In the genomic region with DNA sequence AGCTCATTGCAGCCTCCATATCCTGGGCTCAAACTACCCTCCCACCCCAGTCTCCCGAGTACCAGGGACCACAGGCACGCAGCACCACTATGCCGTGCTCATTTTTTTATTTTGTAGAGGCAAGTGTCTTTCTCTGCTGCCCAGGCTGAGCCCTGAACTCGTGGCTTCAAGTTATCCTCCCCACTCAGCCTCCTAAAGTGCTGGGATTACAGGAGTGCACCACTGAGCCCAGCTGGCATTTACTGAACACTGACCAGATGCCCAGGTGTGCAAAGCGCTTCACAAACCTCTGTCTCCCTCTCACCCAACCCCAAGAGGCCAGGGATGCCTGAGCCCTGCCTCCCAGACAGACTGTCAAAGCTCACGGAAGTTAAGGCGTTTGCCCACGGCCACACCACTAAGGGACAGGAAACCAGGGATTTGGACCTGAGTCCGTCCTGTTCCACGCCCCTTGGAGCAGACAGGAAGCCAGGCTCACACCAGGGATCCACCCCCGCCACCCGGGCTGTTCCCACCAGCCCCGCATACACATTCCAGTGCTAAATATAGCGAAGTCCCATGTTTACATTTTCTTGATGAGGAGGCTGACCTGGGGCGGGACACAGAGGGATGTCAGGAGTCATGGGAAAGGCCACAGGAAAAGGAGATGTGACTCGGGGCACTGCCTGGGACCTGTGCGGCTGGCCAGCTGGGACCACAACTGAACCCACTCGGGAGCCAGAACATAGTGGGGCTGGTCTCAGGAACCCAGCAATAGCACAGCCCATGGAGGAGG, we compare ENCODE assay signal across 2 cellular contexts.
TF ChIP-seq lines count a peak whose summit lies in the region.

No MANE protein-coding gene starts in this region.

TF ChIP-seq in H1, 55 proteins besides CTCF, POLR2A, EP300 and RAD21:
- TF ChIP-seq RBBP5 (IDR thresholded peaks at IDR 0.05; ENCODE audit: borderline replicate concordance, low read depth, low read length) (no peak), MAFK (IDR thresholded peaks at IDR 0.05; ENCODE audit: low read depth, low read length) (no peak), CTBP2 (IDR thresholded peaks at IDR 0.05; ENCODE audit: borderline replicate concordance, insufficient read depth, insufficient read length, low read length) (no peak), FOSL1 (IDR thresholded peaks at IDR 0.05; ENCODE audit: insufficient read depth, low read depth, low read length) (no peak), ASH2L (IDR thresholded peaks at IDR 0.05; ENCODE audit: low read length) (no peak), POLR2AphosphoS5 (IDR thresholded peaks at IDR 0.05; ENCODE audit: low read depth, low read length) (no peak), RXRA (IDR thresholded peaks at IDR 0.05; ENCODE audit: insufficient read depth, low read depth, low read length) (no peak), RNF2 (IDR thresholded peaks at IDR 0.05; ENCODE audit: borderline replicate concordance, low read depth, low read length, missing control alignments, poor library complexity, severe bottlenecking) (no peak), SUZ12 (IDR thresholded peaks at IDR 0.05; ENCODE audit: low read length) (no peak), E2F6 (IDR thresholded peaks at IDR 0.05) (no peak), SP2 (IDR thresholded peaks at IDR 0.05; ENCODE audit: low read length) (no peak), SAP30 (IDR thresholded peaks at IDR 0.05; ENCODE audit: insufficient read depth, insufficient replicate concordance, low read length) (no peak), YY1 (IDR thresholded peaks at IDR 0.05; ENCODE audit: low read depth, low read length) (no peak), ATF2 (IDR thresholded peaks at IDR 0.05; ENCODE audit: low read length) (no peak), GTF2F1 (IDR thresholded peaks at IDR 0.05; ENCODE audit: borderline replicate concordance, low read depth, low read length) (no peak), HDAC6 (IDR thresholded peaks at IDR 0.05; ENCODE audit: low read depth, low read length) (no peak), BRCA1 (IDR thresholded peaks at IDR 0.05; ENCODE audit: low read depth, low read length) (no peak), KDM5A (IDR thresholded peaks at IDR 0.05; ENCODE audit: low read length) (no peak)

TF ChIP-seq in liver, 16 proteins besides CTCF, POLR2A, EP300 and RAD21:
- TF ChIP-seq ATF3 (IDR thresholded peaks at IDR 0.05): no peak
- TF ChIP-seq MAX (IDR thresholded peaks at IDR 0.05): no peak
- peak; percentile 27 to 29 for TF ChIP-seq RXRA (IDR thresholded peaks at IDR 0.05)
- TF ChIP-seq HNF4G (IDR thresholded peaks at IDR 0.05): no peak
- no peak for TF ChIP-seq HNF4A (conservative IDR thresholded peaks at IDR 0.05)
- no peak for TF ChIP-seq YY1 (IDR thresholded peaks at IDR 0.05)
- TF ChIP-seq EGR1 (IDR thresholded peaks at IDR 0.05; ENCODE audit: low read depth in 2 of 2): no peak
- TF ChIP-seq JUND (IDR thresholded peaks at IDR 0.05): no peak
- peak; percentile 81 for TF ChIP-seq NR2F2 (IDR thresholded peaks at IDR 0.05)
- TF ChIP-seq TAF1 (conservative IDR thresholded peaks at IDR 0.05): no peak
- no peak for TF ChIP-seq FOXA2 (IDR thresholded peaks at IDR 0.05)
- TF ChIP-seq SP1 (IDR thresholded peaks at IDR 0.05): peak; percentile 33
TF ChIP-seq in liver: peak in this region for 3.
